Comparison of ENCODE assay signal across 8 cellular contexts in the genomic region with DNA sequence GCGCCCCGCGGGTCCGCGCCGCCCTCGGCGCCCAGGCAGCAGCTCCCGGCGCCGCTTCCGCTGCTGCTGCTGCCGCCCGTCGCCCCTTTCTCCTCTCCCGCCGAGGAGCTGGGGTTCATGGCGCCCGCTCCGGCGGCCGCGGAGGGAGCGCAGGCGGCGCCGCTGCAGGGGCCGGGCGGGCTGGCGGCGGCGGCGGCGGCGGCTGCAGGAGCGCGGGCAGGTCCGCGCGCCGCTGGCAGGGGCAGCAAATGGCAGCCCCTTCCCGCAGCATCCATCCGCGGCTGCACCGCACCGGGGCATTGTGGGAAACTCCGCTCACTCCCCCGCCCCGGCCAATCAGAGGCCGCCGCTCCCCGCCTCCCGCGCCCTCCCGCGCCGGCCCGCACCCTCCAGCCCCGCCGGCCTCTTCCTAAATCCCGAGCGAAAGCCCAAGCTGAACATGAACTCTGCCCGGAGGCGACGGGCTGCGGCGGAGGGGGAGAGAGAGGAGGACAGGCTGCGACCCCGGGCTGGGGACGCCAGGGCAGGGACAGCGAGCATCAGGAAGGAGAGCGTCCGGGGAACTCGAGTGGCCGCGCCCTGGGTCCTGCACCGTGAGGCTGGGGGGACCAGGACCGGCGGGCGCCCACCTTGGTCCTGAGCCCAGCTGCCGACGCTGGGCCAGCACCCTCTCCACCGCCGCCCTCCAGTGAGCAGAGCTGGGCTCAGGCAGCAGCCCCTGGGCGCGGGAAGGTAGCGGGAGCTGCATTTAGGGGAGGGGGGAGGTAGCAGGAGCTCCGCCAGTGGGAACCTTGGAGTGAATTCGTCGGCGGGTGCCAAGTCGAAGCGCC. TPM values are rescaled to one million over a fixed set of nuclear protein-coding genes. Genes with fewer than 3 reads are reported as not detected.
DNase-seq lines count a peak whose midpoint lies in the region; ATAC-seq and TF ChIP-seq lines count a peak whose summit lies in the region.

DGKI (minus strand) TSS at position 387 of the 830 bp plus-strand sequence.

- H3K9me3 ChIP-seq in thyroid gland = no peaks in the 10 kb centered on the region

- peaks cover 4% of the 10 kb centered on the region for H3K4me1 Mint-ChIP-seq in memory B cell

- WGBS in thyroid gland, 2 donors = 0 to 2% methylated on average over 11 to 26 of the region's 93 CpGs

- H3K27ac Mint-ChIP-seq in memory B cell = no peak within 1 kb of the TSS

- H3K36me3 ChIP-seq in thyroid gland = no peaks in the 10 kb centered on the region

- H3K27ac ChIP-seq in dorsolateral prefrontal cortex = peak within 1 kb of the TSS in 55 of 59 donors; percentile 22 to 93 (median 82)
- H3K27ac ChIP-seq in thyroid gland = peak within 1 kb of the TSS; percentile 15 to 61 (median 48)

- peak; percentile 36 for ATAC-seq in GM21367 (IDR thresholded peaks at IDR 0.05; ENCODE audit: unreplicated experiment)
- no peak for ATAC-seq in memory B cell (ENCODE audit: low read depth)

- peak; percentile 58 for DNase-seq in COR-L47 (lab: John Stamatoyannopoulos, UW)
- DNase-seq in NCI-H748 (lab: John Stamatoyannopoulos, UW; ENCODE audit: unreplicated experiment) = peak; percentile 84
- peak; percentile 70 to 93 (median 83) for DNase-seq in dorsolateral prefrontal cortex
- peak in 1 of 2 donors; percentile 13 for DNase-seq in memory B cell (ENCODE audit: low spot score in 2 of 2)
- peak; percentile 20 to 33 for DNase-seq in thyroid gland
- no peak for DNase-seq in effector CD4-positive, alpha-beta T cell
- DNase-seq in activated CD4-positive, CD25-positive, alpha-beta regulatory T cell (lab: John Stamatoyannopoulos, UW) = no peak

- peaks cover 2% of the 10 kb centered on the region for H3K36me3 Mint-ChIP-seq in memory B cell

- H3K27me3 Mint-ChIP-seq in memory B cell = peaks cover 28% of the 10 kb centered on the region

- peaks cover 0 to 4% (median 0%) of the 10 kb centered on the region in 45 donors for H3K27me3 ChIP-seq in dorsolateral prefrontal cortex
- no peaks in the 10 kb centered on the region for H3K27me3 ChIP-seq in thyroid gland

- peak within 1 kb of the TSS; percentile 68 for H3K4me3 Mint-ChIP-seq in memory B cell

- H3K4me3 ChIP-seq in dorsolateral prefrontal cortex = peak within 1 kb of the TSS; percentile 61 to 94 (median 81)
- peak within 1 kb of the TSS; percentile 34 to 57 (median 34) for H3K4me3 ChIP-seq in thyroid gland (replicated peaks in 1 of 3)

- TF ChIP-seq CTCF in dorsolateral prefrontal cortex (IDR thresholded peaks at IDR 0.05 in 54 of 56, conservative IDR thresholded peaks at IDR 0.05 in 2 of 56; ENCODE audit: low read depth in 1 of 56, partially characterized antibody in 56 of 56) (peak in 7 of 56 donors; percentile 8 to 30 (median 13)), thyroid gland (IDR thresholded peaks at IDR 0.05) (no peak)

- intact Hi-C loops in dorsolateral prefrontal cortex (cut with DNase I) = no loop called here
- intact Hi-C loops in thyroid gland (cut with DNase I) = no loop called here

- H3K4me1 ChIP-seq in thyroid gland = peaks cover 0 to 6% of the 10 kb centered on the region in 2 donors

- H3K9me3 Mint-ChIP-seq in memory B cell = peaks cover 3% of the 10 kb centered on the region

- TF ChIP-seq POLR2A in thyroid gland (IDR thresholded peaks at IDR 0.05) = peak in 1 of 2 donors; percentile 3

RNA-seq across cellular contexts. Expression of gene DGKI, which starts in this region (rescaled TPM):
- total RNA-seq in dorsolateral prefrontal cortex = 100 to 1,000 TPM in 70 of 120 experiments, 10 to 100 TPM in 50; 46.2 to 154 (median 103) TPM
- 10 to 100 TPM; 45.1 to 71.0 (median 48.7) TPM for total RNA-seq in thyroid gland

Comparison
In these comparisons a context has a peak if more than half of its experiments do, and no peak if none do; other contexts are left out.
1. DNase-seq: peak in COR-L47 (single experiment), NCI-H748 (single experiment), dorsolateral prefrontal cortex (10 of 10) and thyroid gland (2 of 2); none in effector CD4-positive, alpha-beta T cell (single experiment) and activated CD4-positive, CD25-positive, alpha-beta regulatory T cell (0 of 4).